ENCODE assay signal across 9 cellular contexts in genomic region chr2:121804340-121804739, GRCh38. TPM values are rescaled to one million over a fixed set of nuclear protein-coding genes. Genes with fewer than 3 reads are reported as not detected.
A peak's percentile ranks its signal among the peaks of the same experiment; 100 is the strongest.
DNase-seq lines count a peak whose midpoint lies in the region; ATAC-seq and TF ChIP-seq lines count a peak whose summit lies in the region.
"Had no signal": no experiment of that assay in that cellular context is flagged by ENCODE, and none has a peak within 500 bp of the region (broad histone marks: within the 10 kb centered on the region; RNA-seq: fewer than 3 reads in every experiment).

No MANE protein-coding gene starts in this region.

- H3K27me3 Mint-ChIP-seq in CD4-positive, alpha-beta T cell: peaks cover 22% of the 10 kb centered on the region

- POLR2A ChIA-PET in A673 (lab: Charles Lee; ENCODE audit: low non-redundant PET): no interaction called here
- POLR2A ChIA-PET in CD4-positive, alpha-beta T cell (lab: Charles Lee): no interaction called here

- TF ChIP-seq CTCF in A673 (conservative IDR thresholded peaks at IDR 0.05; ENCODE audit: low read depth, low read length): no peak
- no peak for TF ChIP-seq CTCF in CD4-positive, alpha-beta T cell (IDR thresholded peaks at IDR 0.05)

- peak; percentile 71 for DNase-seq in A673 (ENCODE audit: low spot score)
- DNase-seq in NCI-H774 (lab: John Stamatoyannopoulos, UW): peak; percentile 64
- no peak for DNase-seq in CD4-positive, alpha-beta T cell
- no peak for DNase-seq in GOT3 (lab: John Stamatoyannopoulos, UW)
- DNase-seq in NCI-H226: no peak

- H3K27ac ChIP-seq in A673 (ENCODE audit: low read depth, low read length, poor library complexity, severe bottlenecking) (no peak overlapping the region), iPS-20b (ENCODE audit: low read length) (peak overlapping the region; percentile 31)
- H3K27ac ChIP-seq in CD4-positive, alpha-beta T cell (ENCODE audit: low read depth, low read length): no peak overlapping the region
- H3K27ac ChIP-seq: neutrophil had no signal

- H3K27me3 ChIP-seq in A673 (replicated peaks; ENCODE audit: insufficient read depth, low read depth, low read length, poor library complexity) (no peaks in the 10 kb centered on the region), iPS-20b (ENCODE audit: insufficient read depth, low read length) (no peaks in the 10 kb centered on the region)
- no peaks in the 10 kb centered on the region for H3K27me3 ChIP-seq in CD4-positive, alpha-beta T cell (ENCODE audit: control insufficient read depth, insufficient read depth, low read length)
- H3K27me3 ChIP-seq: neutrophil had no signal

- H3K36me3 Mint-ChIP-seq in CD4-positive, alpha-beta T cell (ENCODE audit: low read depth): no peaks in the 10 kb centered on the region

- peaks cover 6% of the 10 kb centered on the region for H3K9me3 Mint-ChIP-seq in CD4-positive, alpha-beta T cell

- peaks cover 4% of the 10 kb centered on the region for H3K9me3 ChIP-seq in A673 (ENCODE audit: low read depth, low read length, poor library complexity, severe bottlenecking)
- H3K9me3 ChIP-seq in iPS-20b (ENCODE audit: insufficient read depth, low read depth, low read length): no peaks in the 10 kb centered on the region
- H3K9me3 ChIP-seq in CD4-positive, alpha-beta T cell (ENCODE audit: control insufficient read depth, low read length): peaks cover 16% of the 10 kb centered on the region
- H3K9me3 ChIP-seq: neutrophil had no signal

- ATAC-seq in GM19395 (IDR thresholded peaks at IDR 0.05; ENCODE audit: unreplicated experiment) (peak; percentile 83), HG03565 (IDR thresholded peaks at IDR 0.05; ENCODE audit: unreplicated experiment) (peak; percentile 90)
- no peak for ATAC-seq in CD4-positive, alpha-beta T cell (ENCODE audit: poor library complexity)

- no peaks in the 10 kb centered on the region for H3K4me1 Mint-ChIP-seq in CD4-positive, alpha-beta T cell (ENCODE audit: low read depth)

- H3K4me1 ChIP-seq in A673 (ENCODE audit: insufficient read depth, low read length, poor library complexity, severe bottlenecking) (peaks cover 7% of the 10 kb centered on the region), iPS-20b (ENCODE audit: insufficient read depth, low read length) (peaks cover 25% of the 10 kb centered on the region)

- H3K4me3 Mint-ChIP-seq in CD4-positive, alpha-beta T cell: no peak overlapping the region

- intact Hi-C loops in A673 (cut with micrococcal nuclease; ENCODE audit: unreplicated experiment): no loop called here
- intact Hi-C loops in CD4-positive, alpha-beta T cell (cut with DNase I, micrococcal nuclease): no loop called here

- no peak overlapping the region for H3K27ac Mint-ChIP-seq in CD4-positive, alpha-beta T cell

- CTCF ChIA-PET in A673 (lab: Charles Lee): no interaction called here
- CTCF ChIA-PET in CD4-positive, alpha-beta T cell (lab: Charles Lee): no interaction called here

- no peak overlapping the region for H3K4me3 ChIP-seq in A673 (ENCODE audit: low read depth, low read length, poor library complexity, severe bottlenecking)
- H3K4me3 ChIP-seq in iPS-20b (ENCODE audit: low read length): peak overlapping the region; percentile 43; the same call in 1 of the 2 replicates

- no peaks in the 10 kb centered on the region for H3K36me3 ChIP-seq in A673 (ENCODE audit: insufficient read depth, low read length, poor library complexity, severe bottlenecking)
- no peaks in the 10 kb centered on the region for H3K36me3 ChIP-seq in iPS-20b (ENCODE audit: insufficient read depth, low read depth, low read length)
- H3K36me3 ChIP-seq: neutrophil had no signal

- no TSS peak for BruUV-seq in A673 (replicated peaks; lab: Mats Ljungman, UMichigan)

- peak overlapping the region; percentile 56; the same call in 1 of the 2 replicates for H3K9ac ChIP-seq in iPS-20b (ENCODE audit: low read depth, low read length)

RNA-seq across cellular contexts. Expression of gene TSN, which starts 48.9 kb away (rescaled TPM):
- 110 and 112 TPM in 2 replicates for total RNA-seq in A673 (2021)
- 10 to 100 TPM; 49.1 to 50.9 TPM for total RNA-seq in CD4-positive, alpha-beta T cell

Comparison
In these comparisons a context has a peak if more than half of its experiments do, and no peak if none do; other contexts are left out.
1. DNase-seq: peak in A673 (single experiment) and NCI-H774 (single experiment); none in CD4-positive, alpha-beta T cell (0 of 10), GOT3 (single experiment) and NCI-H226 (single experiment).